In the genomic region with DNA sequence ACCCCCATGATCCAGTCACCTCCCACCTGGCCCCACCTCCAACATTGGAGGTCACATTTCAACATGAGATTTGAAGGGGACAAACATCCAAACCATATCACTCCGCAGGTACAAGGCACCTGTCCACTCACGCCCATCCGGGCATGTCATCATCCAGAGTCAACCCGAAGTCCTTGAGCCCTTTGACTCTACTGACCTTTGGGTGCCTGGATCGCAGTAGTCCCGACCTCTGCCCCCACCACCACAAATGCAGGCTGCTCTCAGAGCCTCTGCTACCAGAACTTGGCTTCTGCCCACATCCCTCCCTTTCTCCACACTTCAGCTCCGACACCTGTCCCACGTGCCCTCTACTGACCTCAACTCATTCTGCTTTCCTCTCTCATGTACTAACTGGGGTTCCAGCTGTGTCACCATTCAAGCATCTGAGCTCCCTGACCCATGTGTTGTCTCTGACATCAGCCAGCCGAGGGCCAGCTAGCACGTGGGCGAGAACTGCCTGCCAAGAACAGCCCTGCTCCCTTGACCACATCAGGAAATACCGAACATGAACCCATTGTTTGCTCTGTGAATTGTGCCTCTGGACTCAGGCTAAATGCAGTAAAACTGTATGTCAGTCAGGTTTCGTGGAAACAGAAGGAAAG, we compare ENCODE assay signal across 9 cellular contexts.
DNase-seq lines count a peak whose midpoint lies in the region; ATAC-seq and TF ChIP-seq lines count a peak whose summit lies in the region.
"Had no signal": no experiment of that assay in that cellular context is flagged by ENCODE, and none has a peak within 500 bp of the region (broad histone marks: within the 10 kb centered on the region; RNA-seq: fewer than 3 reads in every experiment).

No MANE protein-coding gene starts in this region.

- no peak overlapping the region for H3K18ac ChIP-seq in IMR-90 (ENCODE audit: low read depth, low read length)

- H4K20me1 ChIP-seq in IMR-90 (ENCODE audit: insufficient read depth, low read length): no peaks in the 10 kb centered on the region

- no peak for TF ChIP-seq CTCF in IMR-90 (conservative IDR thresholded peaks at IDR 0.05; ENCODE audit: low read depth, low read length)

- no peak overlapping the region for H4K91ac ChIP-seq in IMR-90 (ENCODE audit: insufficient read depth, low read depth, low read length)

- TF ChIP-seq RAD21 in IMR-90 (IDR thresholded peaks at IDR 0.05; ENCODE audit: low read length): no peak

- H3K23ac ChIP-seq in IMR-90 (ENCODE audit: low read depth, low read length): no peak overlapping the region

- CTCF ChIA-PET in IMR-90 (lab: Yijun Ruan, JAX): no interaction called here

- H2AK9ac ChIP-seq in IMR-90 (replicated peaks; ENCODE audit: low read depth, low read length, poor library complexity): no peak overlapping the region

- H3K9me3 Mint-ChIP-seq in activated naive CD8-positive, alpha-beta T cell treated with anti-CD3 and anti-CD28 coated beads, Interleukin-2, amount 50 U/mL, for 24 hours: no peaks in the 10 kb centered on the region

- dilution Hi-C loops in IMR-90 (cut with HindIII; ENCODE audit: low sequenced_read_pairs, unreplicated experiment): no loop called here

- H3K4me1 ChIP-seq in IMR-90 (ENCODE audit: control insufficient read depth, insufficient read depth, low read length): peaks cover 4% of the 10 kb centered on the region

- no peak overlapping the region for H3K56ac ChIP-seq in IMR-90 (ENCODE audit: extremely low read depth, insufficient read depth, low read length)

- no peaks in the 10 kb centered on the region for H3K9me3 ChIP-seq in IMR-90 (ENCODE audit: control insufficient read depth, insufficient read depth, low read length)

- WGBS in IMR-90 (ENCODE audit: extremely low coverage in 2 of 2, insufficient read length in 1 of 2), 2 experiments: 84% methylated on average over 5 of the region's 13 CpGs; no CpG with 5 or more reads in 1 of the 2 experiments

- no peak overlapping the region for H2BK20ac ChIP-seq in IMR-90 (ENCODE audit: low read depth, low read length)

- DNase-seq in IMR-90: peak; percentile 93
- peak; percentile 93 for DNase-seq in astrocyte of the hippocampus (ENCODE audit: low read depth, low spot score)
- peak; percentile 77 to 80 for DNase-seq in hippocampal formation (lab: John Stamatoyannopoulos, UW)
- DNase-seq in smooth muscle cell of the brain vasculature (ENCODE audit: low read depth, low spot score): peak; percentile 87
- DNase-seq in stimulated activated naive CD4-positive, alpha-beta T cell treated with Interleukin-2 at 50 U/mL for 16 hours (lab: John Stamatoyannopoulos, UW): no peak
- no peak for DNase-seq in activated naive CD8-positive, alpha-beta T cell treated with anti-CD3 and anti-CD28 coated beads, Interleukin-2, amount 50 U/mL, for 24 hours
- DNase-seq: activated CD4-positive, alpha-beta T cell treated with anti-CD3 and anti-CD28 coated beads, Interleukin-2, amount 50 U/mL, for 1 hour had no signal

- peaks cover 10% of the 10 kb centered on the region for H3K27me3 Mint-ChIP-seq in activated naive CD8-positive, alpha-beta T cell treated with anti-CD3 and anti-CD28 coated beads, Interleukin-2, amount 50 U/mL, for 24 hours

- no TSS peak for BruUV-seq in IMR-90 (replicated peaks; lab: Mats Ljungman, UMichigan)

- no peak overlapping the region for H2BK5ac ChIP-seq in IMR-90 (ENCODE audit: low read depth, low read length, poor library complexity, severe bottlenecking)

- H2BK120ac ChIP-seq in IMR-90 (ENCODE audit: low read depth, low read length): no peak overlapping the region

- H3K27ac ChIP-seq in IMR-90 (ENCODE audit: insufficient read depth, low read length): no peak overlapping the region

- in situ Hi-C loops in IMR-90 (cut with MboI; ENCODE audit: low sequenced_read_pairs): loop anchor here (25.0 kb wide), 1 partner anchor 629 kb away; the partner anchor contains the start of gene ARFGEF2

- no peak overlapping the region for H4K5ac ChIP-seq in IMR-90 (ENCODE audit: low read depth, low read length)

- intact Hi-C loops in IMR-90 (cut with micrococcal nuclease): no loop called here

- no peak overlapping the region for H4K8ac ChIP-seq in IMR-90 (ENCODE audit: low read depth in 2 of 2, low read length in 2 of 2)

- H3K14ac ChIP-seq in IMR-90 (replicated peaks; ENCODE audit: low read depth, low read length): no peak overlapping the region

- H3K36me3 ChIP-seq in IMR-90 (ENCODE audit: control insufficient read depth, insufficient read depth, low read length): no peaks in the 10 kb centered on the region

- no peak overlapping the region for H2BK15ac ChIP-seq in IMR-90 (ENCODE audit: low read depth, low read length)

- no peak overlapping the region for H3K4me3 Mint-ChIP-seq in activated naive CD8-positive, alpha-beta T cell treated with anti-CD3 and anti-CD28 coated beads, Interleukin-2, amount 50 U/mL, for 24 hours

- H3K4me3 ChIP-seq in IMR-90 (ENCODE audit: insufficient read depth, low read depth, low read length): no peak overlapping the region

- H3K27ac Mint-ChIP-seq in activated naive CD8-positive, alpha-beta T cell treated with anti-CD3 and anti-CD28 coated beads, Interleukin-2, amount 50 U/mL, for 24 hours: no peak overlapping the region

- no peak overlapping the region for H2AK5ac ChIP-seq in IMR-90 (ENCODE audit: low read depth, low read length)

- H3K79me1 ChIP-seq in IMR-90 (ENCODE audit: low read depth in 1 of 2, low read length in 2 of 2): no peaks in the 10 kb centered on the region

- no peak overlapping the region for H3K4me2 ChIP-seq in IMR-90 (ENCODE audit: low read depth, low read length)

- H2AFZ ChIP-seq in IMR-90 (replicated peaks; ENCODE audit: low read length, poor library complexity): no peak overlapping the region

- H3K9ac ChIP-seq in IMR-90 (ENCODE audit: low read depth, low read length): no peak overlapping the region

- no peaks in the 10 kb centered on the region for H3K36me3 Mint-ChIP-seq in activated naive CD8-positive, alpha-beta T cell treated with anti-CD3 and anti-CD28 coated beads, Interleukin-2, amount 50 U/mL, for 24 hours (ENCODE audit: low read depth)

- no peaks in the 10 kb centered on the region for H3K9me1 ChIP-seq in IMR-90 (ENCODE audit: insufficient read depth, low read length)

- ATAC-seq in IMR-90 (ENCODE audit: low read depth) (peak; percentile 60; the same call in 1 of the 2 replicates), HG02840 (IDR thresholded peaks at IDR 0.05; ENCODE audit: low FRiP score, unreplicated experiment) (no peak), GM21423 (IDR thresholded peaks at IDR 0.05; ENCODE audit: unreplicated experiment) (no peak)
- no peak for ATAC-seq in activated naive CD8-positive, alpha-beta T cell treated with anti-CD3 and anti-CD28 coated beads, Interleukin-2, amount 50 U/mL, for 24 hours

- no peak overlapping the region for H3K4ac ChIP-seq in IMR-90 (ENCODE audit: low read depth, low read length)

- POLR2A ChIA-PET in IMR-90 (lab: Charles Lee; ENCODE audit: unreplicated experiment): no interaction called here

- no peak for TF ChIP-seq POLR2A in IMR-90 (IDR thresholded peaks at IDR 0.05; ENCODE audit: low read depth, low read length)

- no peaks in the 10 kb centered on the region for H3K4me1 Mint-ChIP-seq in activated naive CD8-positive, alpha-beta T cell treated with anti-CD3 and anti-CD28 coated beads, Interleukin-2, amount 50 U/mL, for 24 hours

- no peaks in the 10 kb centered on the region; the same call in 1 of the 2 replicates for H3K27me3 ChIP-seq in IMR-90 (ENCODE audit: control insufficient read depth, insufficient read depth, low read length)

TF ChIP-seq in IMR-90, 13 proteins besides CTCF, POLR2A, EP300 and RAD21:
- TF ChIP-seq, protein P1, sequence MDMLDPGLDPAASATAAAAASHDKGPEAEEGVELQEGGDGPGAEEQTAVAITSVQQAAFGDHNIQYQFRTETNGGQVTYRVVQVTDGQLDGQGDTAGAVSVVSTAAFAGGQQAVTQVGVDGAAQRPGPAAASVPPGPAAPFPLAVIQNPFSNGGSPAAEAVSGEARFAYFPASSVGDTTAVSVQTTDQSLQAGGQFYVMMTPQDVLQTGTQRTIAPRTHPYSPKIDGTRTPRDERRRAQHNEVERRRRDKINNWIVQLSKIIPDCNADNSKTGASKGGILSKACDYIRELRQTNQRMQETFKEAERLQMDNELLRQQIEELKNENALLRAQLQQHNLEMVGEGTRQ (IDR thresholded peaks at IDR 0.05; ENCODE audit: low read depth, low read length): peak; percentile 75
- peak; percentile 74 for TF ChIP-seq BHLHE40 (IDR thresholded peaks at IDR 0.05; ENCODE audit: low read depth, low read length)
- TF ChIP-seq MXI1 (IDR thresholded peaks at IDR 0.05; ENCODE audit: borderline replicate concordance, low read depth, low read length): peak; percentile 74; the same call in 1 of the 2 replicates
- TF ChIP-seq CHD1 (IDR thresholded peaks at IDR 0.05; ENCODE audit: low read depth, low read length): no peak

Comparison
In these comparisons a context has a peak if more than half of its experiments do, and no peak if none do; other contexts are left out.
1. DNase-seq: peak in IMR-90 (single experiment), astrocyte of the hippocampus (single experiment), hippocampal formation (2 of 2) and smooth muscle cell of the brain vasculature (single experiment); none in stimulated activated naive CD4-positive, alpha-beta T cell treated with Interleukin-2 at 50 U/mL for 16 hours (single experiment) and activated naive CD8-positive, alpha-beta T cell treated with anti-CD3 and anti-CD28 coated beads, Interleukin-2, amount 50 U/mL, for 24 hours (single experiment).